ENCODE assay signal across 17 cellular contexts in genomic region chr2:118231759-118232158, GRCh38.
DNase-seq lines count a peak whose midpoint lies in the region; ATAC-seq, FAIRE-seq and TF ChIP-seq lines count a peak whose summit lies in the region.
"Had no signal": no experiment of that assay in that cellular context is flagged by ENCODE, and none has a peak within 500 bp of the region (broad histone marks: within the 10 kb centered on the region; RNA-seq: fewer than 3 reads in every experiment).

No MANE protein-coding gene starts in this region.

- no peak for ATAC-seq in HepG2
- no peak for ATAC-seq in right lobe of liver
- ATAC-seq: GM12878, K562 had no signal

- TF ChIP-seq EP300 in HepG2 (IDR thresholded peaks at IDR 0.05; ENCODE audit: low read depth in 2 of 2, low read length in 2 of 2) (no peak), HepG2 (CRISPR knock-in tag; IDR thresholded peaks at IDR 0.05; ENCODE audit: borderline replicate concordance) (no peak), transverse colon (IDR thresholded peaks at IDR 0.05; ENCODE audit: low read depth) (no peak)

- FAIRE-seq in HepG2 (lab: Jason Lieb, UNC): no peak
- FAIRE-seq: GM12878, K562 had no signal

- H3F3A ChIP-seq in neural progenitor cell (ENCODE audit: low read depth): peaks cover 12% of the 10 kb centered on the region

- H4K20me1 ChIP-seq in HepG2 (ENCODE audit: insufficient read depth, low read length) (no peaks in the 10 kb centered on the region), neural progenitor cell (ENCODE audit: low read depth) (no peaks in the 10 kb centered on the region)

- H2AFZ ChIP-seq in HepG2 (ENCODE audit: low read length) (no peak overlapping the region), neural progenitor cell (replicated peaks) (no peak overlapping the region)

- in situ Hi-C loops in HepG2 (cut with HindIII; ENCODE audit: extremely low pct_ligation_motif_present, low pct_unique_long_range_greater_than_20kb) (no loop called here), transverse colon (cut with MboI; ENCODE audit: low pct_ligation_motif_present in 1 of 4, low pct_unique_long_range_greater_than_20kb in 1 of 4, low sequenced_read_pairs in 3 of 4) (no loop called here)

- no peaks in the 10 kb centered on the region for H3K9me3 ChIP-seq in HepG2 (ENCODE audit: low read length)
- no peaks in the 10 kb centered on the region for H3K9me3 ChIP-seq in right lobe of liver
- no peaks in the 10 kb centered on the region for H3K9me3 ChIP-seq in neural progenitor cell (ENCODE audit: low read depth)
- H3K9me3 ChIP-seq in transverse colon: no peaks in the 10 kb centered on the region

- H3K4me3 Mint-ChIP-seq in neural progenitor cell (no peak overlapping the region), osteocyte (ENCODE audit: unreplicated experiment) (no peak overlapping the region)
- H3K4me3 Mint-ChIP-seq in activated T-helper 1 cell treated with anti-CD3 and anti-CD28 coated beads, Interleukin-12 subunit alpha, Interleukin-12 subunit beta, Interleukin-2, Interleukin-4 antibody, amounts not matched to agents 30 ng/mL and 10 ng/mL and 1 ng/mL, durations not matched to agents 14 hours and 24 hours and 36 hours: no peak overlapping the region
- H3K4me3 Mint-ChIP-seq: CD4-positive, alpha-beta T cell had no signal

- H3K27me3 Mint-ChIP-seq in neural progenitor cell (ENCODE audit: insufficient read depth, low read depth): peaks cover 14% of the 10 kb centered on the region
- H3K27me3 Mint-ChIP-seq in activated T-helper 1 cell treated with anti-CD3 and anti-CD28 coated beads, Interleukin-12 subunit alpha, Interleukin-12 subunit beta, Interleukin-2, Interleukin-4 antibody, amounts not matched to agents 30 ng/mL and 10 ng/mL and 1 ng/mL, durations not matched to agents 14 hours and 24 hours and 36 hours (ENCODE audit: insufficient read depth): peaks cover 19% of the 10 kb centered on the region
- H3K27me3 Mint-ChIP-seq in osteocyte (ENCODE audit: unreplicated experiment): peaks cover 27% of the 10 kb centered on the region

- no peak for TF ChIP-seq POLR2A in HepG2 (IDR thresholded peaks at IDR 0.05; ENCODE audit: insufficient read depth in 1 of 2, low read depth in 2 of 2, low read length in 2 of 2)
- no peak for TF ChIP-seq POLR2A in right lobe of liver (IDR thresholded peaks at IDR 0.05)
- no peak for TF ChIP-seq POLR2A in transverse colon (IDR thresholded peaks at IDR 0.05)

- H3K27ac Mint-ChIP-seq in neural progenitor cell: no peak overlapping the region
- H3K27ac Mint-ChIP-seq in activated T-helper 1 cell treated with anti-CD3 and anti-CD28 coated beads, Interleukin-12 subunit alpha, Interleukin-12 subunit beta, Interleukin-2, Interleukin-4 antibody, amounts not matched to agents 30 ng/mL and 10 ng/mL and 1 ng/mL, durations not matched to agents 14 hours and 24 hours and 36 hours: no peak overlapping the region
- H3K27ac Mint-ChIP-seq in osteocyte (ENCODE audit: unreplicated experiment): no peak overlapping the region
- H3K27ac Mint-ChIP-seq: CD4-positive, alpha-beta T cell had no signal

- H3K36me3 ChIP-seq in HepG2 (replicated peaks in 1 of 2; ENCODE audit: control insufficient read depth in 1 of 2, insufficient read depth in 2 of 2, low read length in 2 of 2) (no peaks in the 10 kb centered on the region), right lobe of liver (no peaks in the 10 kb centered on the region), neural progenitor cell (no peaks in the 10 kb centered on the region), transverse colon (no peaks in the 10 kb centered on the region)

- CTCF ChIA-PET in HepG2 (lab: Yijun Ruan, JAX; ENCODE audit: low intra/inter-chr PET ratio, low total read pairs): no interaction called here

- H3K4me1 ChIP-seq in HepG2 (ENCODE audit: insufficient read depth, low read length): no peaks in the 10 kb centered on the region
- H3K4me1 ChIP-seq in right lobe of liver: no peaks in the 10 kb centered on the region
- peaks cover 24% of the 10 kb centered on the region for H3K4me1 ChIP-seq in neural progenitor cell
- no peaks in the 10 kb centered on the region for H3K4me1 ChIP-seq in transverse colon

- H3K4me2 ChIP-seq in HepG2 (ENCODE audit: low read depth, low read length) (no peak overlapping the region), neural progenitor cell (peak overlapping the region; percentile 55)

- H3K4me3 ChIP-seq in HepG2 (replicated peaks in 1 of 3; ENCODE audit: insufficient read depth in 1 of 3, low read depth in 2 of 3, low read length in 3 of 3) (no peak overlapping the region), right lobe of liver (no peak overlapping the region), neural progenitor cell (no peak overlapping the region), transverse colon (no peak overlapping the region)
- H3K4me3 ChIP-seq: GM12878, K562 had no signal

- DNase-seq in HepG2 (ENCODE audit: low spot score) (no peak), right lobe of liver (no peak), ecto neural progenitor cell (ENCODE audit: low spot score) (peak; percentile 37), neural progenitor cell (ENCODE audit: low spot score) (no peak), transverse colon (no peak), osteocyte (ENCODE audit: extremely low spot score, unreplicated experiment) (no peak)
- no peak for DNase-seq in activated T-helper 1 cell treated with anti-CD3 and anti-CD28 coated beads, Interleukin-12 subunit alpha, Interleukin-12 subunit beta, Interleukin-2, Interleukin-4 antibody, amounts not matched to agents 30 ng/mL and 10 ng/mL and 1 ng/mL, durations not matched to agents 14 hours and 24 hours and 36 hours (ENCODE audit: low spot score)
- DNase-seq: 8988T; AML-193; C1 segment of cervical spinal cord; Calu3; CD4-positive, alpha-beta T cell; DMS 273 treated with DMSO at 0.1 percent for 48 hours; HCEC 1CT had no signal

- POLR2A ChIA-PET in HepG2 (lab: Yijun Ruan, JAX): no interaction called here

- no peak overlapping the region for H3K9ac ChIP-seq in HepG2 (ENCODE audit: insufficient read depth, low read depth, low read length)
- no peak overlapping the region for H3K9ac ChIP-seq in neural progenitor cell

- H3K27ac ChIP-seq in HepG2 (ENCODE audit: extremely low read length, insufficient read depth, low read length) (no peak overlapping the region), right lobe of liver (no peak overlapping the region), neural progenitor cell (no peak overlapping the region), transverse colon (no peak overlapping the region)
- H3K27ac ChIP-seq: HL-60 had no signal

- H3K9me3 Mint-ChIP-seq in neural progenitor cell (peaks cover 8% of the 10 kb centered on the region), osteocyte (ENCODE audit: unreplicated experiment) (no peaks in the 10 kb centered on the region)
- peaks cover 2% of the 10 kb centered on the region for H3K9me3 Mint-ChIP-seq in activated T-helper 1 cell treated with anti-CD3 and anti-CD28 coated beads, Interleukin-12 subunit alpha, Interleukin-12 subunit beta, Interleukin-2, Interleukin-4 antibody, amounts not matched to agents 30 ng/mL and 10 ng/mL and 1 ng/mL, durations not matched to agents 14 hours and 24 hours and 36 hours
- H3K9me3 Mint-ChIP-seq: CD4-positive, alpha-beta T cell had no signal

- no TSS peak for BruUV-seq in HepG2 (replicated peaks; lab: Mats Ljungman, UMichigan)

- H3K36me3 Mint-ChIP-seq in neural progenitor cell (peaks cover 2% of the 10 kb centered on the region), osteocyte (ENCODE audit: unreplicated experiment) (no peaks in the 10 kb centered on the region)
- H3K36me3 Mint-ChIP-seq in activated T-helper 1 cell treated with anti-CD3 and anti-CD28 coated beads, Interleukin-12 subunit alpha, Interleukin-12 subunit beta, Interleukin-2, Interleukin-4 antibody, amounts not matched to agents 30 ng/mL and 10 ng/mL and 1 ng/mL, durations not matched to agents 14 hours and 24 hours and 36 hours (ENCODE audit: low read depth): no peaks in the 10 kb centered on the region

- peaks cover 26% of the 10 kb centered on the region for H3K4me1 Mint-ChIP-seq in neural progenitor cell
- no peaks in the 10 kb centered on the region for H3K4me1 Mint-ChIP-seq in activated T-helper 1 cell treated with anti-CD3 and anti-CD28 coated beads, Interleukin-12 subunit alpha, Interleukin-12 subunit beta, Interleukin-2, Interleukin-4 antibody, amounts not matched to agents 30 ng/mL and 10 ng/mL and 1 ng/mL, durations not matched to agents 14 hours and 24 hours and 36 hours (ENCODE audit: low read depth)
- H3K4me1 Mint-ChIP-seq in osteocyte (ENCODE audit: unreplicated experiment): no peaks in the 10 kb centered on the region

- WGBS in HepG2 (ENCODE audit: low lambda C conversion rate): 20% methylated on average over 6 of the region's 6 CpGs
- 76% methylated on average over 5 of the region's 6 CpGs for WGBS in right lobe of liver (ENCODE audit: insufficient coverage, low coverage, low lambda C conversion rate, missing lambda C conversion rate)
- 83% methylated on average over 6 of the region's 6 CpGs; no CpG with 5 or more reads in 1 of the 2 donors for WGBS in transverse colon (ENCODE audit: low coverage in 1 of 2), 2 donors

- TF ChIP-seq CTCF in HepG2 (CRISPR knock-in tag; IDR thresholded peaks at IDR 0.05) (no peak), right lobe of liver (IDR thresholded peaks at IDR 0.05) (no peak), neural progenitor cell (IDR thresholded peaks at IDR 0.05) (no peak), transverse colon (IDR thresholded peaks at IDR 0.05) (no peak), osteocyte (IDR thresholded peaks at IDR 0.05) (no peak)

- peaks cover 0 to 9% of the 10 kb centered on the region in 2 experiments; a peak in 1 of 5 replicates for H3K27me3 ChIP-seq in HepG2 (ENCODE audit: control insufficient read depth in 1 of 2, insufficient read depth in 2 of 2, low read length in 2 of 2)
- H3K27me3 ChIP-seq in right lobe of liver: no peaks in the 10 kb centered on the region
- H3K27me3 ChIP-seq in neural progenitor cell: peaks cover 8% of the 10 kb centered on the region
- peaks cover 38% of the 10 kb centered on the region for H3K27me3 ChIP-seq in transverse colon

- no peak for TF ChIP-seq RAD21 in HepG2 (CRISPR knock-in tag; IDR thresholded peaks at IDR 0.05)

- intact Hi-C loops in HepG2 (cut with micrococcal nuclease; ENCODE audit: unreplicated experiment): no loop called here
- intact Hi-C loops in right lobe of liver (cut with DNase I): no loop called here
- intact Hi-C loops in transverse colon (cut with DNase I; ENCODE audit: low total_unique reads): no loop called here
- intact Hi-C loops in activated T-helper 1 cell treated with anti-CD3 and anti-CD28 coated beads, Interleukin-12 subunit alpha, Interleukin-12 subunit beta, Interleukin-2, Interleukin-4 antibody, amounts not matched to agents 30 ng/mL and 10 ng/mL and 1 ng/mL, durations not matched to agents 14 hours and 24 hours and 36 hours (cut with micrococcal nuclease): no loop called here

- no peaks in the 10 kb centered on the region for H3K79me2 ChIP-seq in HepG2 (ENCODE audit: insufficient read depth, low read length)
- no peaks in the 10 kb centered on the region for H3K79me2 ChIP-seq in neural progenitor cell (ENCODE audit: low read depth)

TF ChIP-seq in HepG2, 621 proteins besides CTCF, POLR2A, EP300 and RAD21 (continues in another document):
- TF ChIP-seq POLR2G (IDR thresholded peaks at IDR 0.05; ENCODE audit: low read depth, low read length): no peak
